Comparison of ENCODE assay signal across 28 cellular contexts in genomic region chr10:77023396-77023795, GRCh38.
"Had no signal": no experiment of that assay in that cellular context is flagged by ENCODE, and none has a peak within 500 bp of the region (broad histone marks: within the 10 kb centered on the region; RNA-seq: fewer than 3 reads in every experiment).

No MANE protein-coding gene starts in this region.

- H3K4me3 ChIP-seq: ovary, psoas muscle, right lobe of liver, sigmoid colon, stomach, thoracic aorta, thyroid gland, tibial nerve, upper lobe of left lung, vagina had no signal

- H3K4me1 Mint-ChIP-seq: natural killer cell; stimulated activated effector memory CD8-positive, alpha-beta T cell treated with anti-CD3 and anti-CD28 coated beads, Interleukin-12 subunit alpha, Interleukin-12 subunit beta, amount 100 ng/mL, for 72 hours; stimulated activated naive B cell treated with anti-CD40 and anti-IgM and Interleukin-4, amounts not matched to agents 10 μg/mL and 1 μg/mL and 100 μg/mL, for 72 hours had no signal

- H2AFZ ChIP-seq: parathyroid adenoma had no signal

- ATAC-seq: natural killer cell; psoas muscle; right cardiac atrium; right lobe of liver; stimulated activated effector memory CD8-positive, alpha-beta T cell treated with anti-CD3 and anti-CD28 coated beads, Interleukin-12 subunit alpha, Interleukin-12 subunit beta, amount 100 ng/mL, for 72 hours; stimulated activated naive B cell treated with anti-CD40 and anti-IgM and Interleukin-4, amounts not matched to agents 10 μg/mL and 1 μg/mL and 100 μg/mL, for 72 hours had no signal

- H3K9me3 ChIP-seq: ovary, psoas muscle, right lobe of liver, sigmoid colon, stomach, thoracic aorta, thyroid gland, tibial nerve, upper lobe of left lung, vagina had no signal

- H3K27ac ChIP-seq: ovary, parathyroid adenoma, psoas muscle, sigmoid colon, stomach, thoracic aorta, thyroid gland, tibial nerve, upper lobe of left lung, vagina had no signal

- H3K36me3 Mint-ChIP-seq: natural killer cell; stimulated activated effector memory CD8-positive, alpha-beta T cell treated with anti-CD3 and anti-CD28 coated beads, Interleukin-12 subunit alpha, Interleukin-12 subunit beta, amount 100 ng/mL, for 72 hours; stimulated activated naive B cell treated with anti-CD40 and anti-IgM and Interleukin-4, amounts not matched to agents 10 μg/mL and 1 μg/mL and 100 μg/mL, for 72 hours had no signal

- H3K27me3 ChIP-seq: ovary, right lobe of liver, sigmoid colon, stomach, thyroid gland, tibial nerve, upper lobe of left lung, vagina had no signal

- H3K4me1 ChIP-seq: parathyroid adenoma, psoas muscle, sigmoid colon, stomach, thyroid gland, vagina had no signal

- H3K27ac Mint-ChIP-seq: natural killer cell; nephron progenitor cell; progenitor cell of endocrine pancreas; stimulated activated effector memory CD8-positive, alpha-beta T cell treated with anti-CD3 and anti-CD28 coated beads, Interleukin-12 subunit alpha, Interleukin-12 subunit beta, amount 100 ng/mL, for 72 hours; stimulated activated naive B cell treated with anti-CD40 and anti-IgM and Interleukin-4, amounts not matched to agents 10 μg/mL and 1 μg/mL and 100 μg/mL, for 72 hours; stimulated activated naive CD8-positive, alpha-beta T cell treated with anti-CD3 and anti-CD28 coated beads, Interleukin-15, Interleukin-2, amounts not matched to agents 100 ng/mL and 50 ng/mL, for 24 hours had no signal

- H3K4me3 Mint-ChIP-seq: natural killer cell; nephron progenitor cell; neural crest cell; stimulated activated effector memory CD8-positive, alpha-beta T cell treated with anti-CD3 and anti-CD28 coated beads, Interleukin-12 subunit alpha, Interleukin-12 subunit beta, amount 100 ng/mL, for 72 hours; stimulated activated naive B cell treated with anti-CD40 and anti-IgM and Interleukin-4, amounts not matched to agents 10 μg/mL and 1 μg/mL and 100 μg/mL, for 72 hours; stimulated activated naive CD8-positive, alpha-beta T cell treated with anti-CD3 and anti-CD28 coated beads, Interleukin-15, Interleukin-2, amounts not matched to agents 100 ng/mL and 50 ng/mL, for 24 hours had no signal

- H3K36me3 ChIP-seq: ovary, right lobe of liver, stomach, thyroid gland, tibial nerve, upper lobe of left lung, vagina had no signal

- H3K9me3 Mint-ChIP-seq: natural killer cell; nephron progenitor cell; neural crest cell; stimulated activated effector memory CD8-positive, alpha-beta T cell treated with anti-CD3 and anti-CD28 coated beads, Interleukin-12 subunit alpha, Interleukin-12 subunit beta, amount 100 ng/mL, for 72 hours; stimulated activated naive B cell treated with anti-CD40 and anti-IgM and Interleukin-4, amounts not matched to agents 10 μg/mL and 1 μg/mL and 100 μg/mL, for 72 hours; stimulated activated naive CD8-positive, alpha-beta T cell treated with anti-CD3 and anti-CD28 coated beads, Interleukin-15, Interleukin-2, amounts not matched to agents 100 ng/mL and 50 ng/mL, for 24 hours had no signal

- H3K9ac ChIP-seq: parathyroid adenoma had no signal

- DNase-seq: natural killer cell; nephron progenitor cell; occipital lobe; ovary; posterior cingulate gyrus; psoas muscle; right cardiac atrium; right lobe of liver; sigmoid colon; small intestine; stimulated activated CD4-positive, alpha-beta T cell treated with anti-CD3 and anti-CD28 coated beads, Interleukin-15, amount 100 ng/mL, for 24 hours; stimulated activated CD4-positive, alpha-beta T cell treated with anti-CD3 and anti-CD28 coated beads, Interleukin-2, amount 100 ng/mL, for 24 hours; stimulated activated CD4-positive, alpha-beta T cell treated with anti-CD3 and anti-CD28 coated beads, Interleukin-2, amount 100 ng/mL, for 48 hours; stimulated activated CD4-positive, alpha-beta T cell treated with anti-CD3 and anti-CD28 coated beads, Interleukin-4, amount 100 ng/mL, for 24 hours; stimulated activated naive B cell treated with anti-CD40 and anti-IgM and Interleukin-4, amounts not matched to agents 10 μg/mL and 1 μg/mL and 100 μg/mL, for 72 hours; stimulated activated naive CD4-positive, alpha-beta T cell treated with Interleukin-2 at 50 U/mL for 16 hours; stomach; thyroid gland; trophoblast cell; upper lobe of left lung had no signal
